Comparison of ENCODE assay signal across 3 cellular contexts in the genomic region with DNA sequence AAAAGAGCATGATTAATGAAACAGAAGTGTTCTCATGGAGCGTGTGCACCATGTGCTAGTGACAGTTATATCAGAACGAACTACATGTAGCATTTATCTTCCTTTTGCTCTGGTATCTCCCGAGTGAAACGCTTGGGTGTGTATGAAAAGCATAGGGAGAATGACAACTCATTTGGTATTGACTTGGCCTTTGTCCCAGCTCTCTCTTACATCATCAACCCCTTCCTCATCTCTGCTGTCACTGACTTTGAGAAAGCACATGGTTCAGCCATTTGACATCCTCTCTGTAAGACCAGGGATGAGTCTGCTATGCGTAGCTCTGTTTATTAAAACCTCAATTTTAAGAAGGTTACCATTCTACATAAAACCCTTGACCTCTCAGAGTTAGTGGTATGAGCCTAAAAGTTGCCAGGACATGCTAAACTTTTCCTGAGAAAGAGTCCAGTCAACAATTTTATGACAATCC.
TF ChIP-seq lines count a peak whose summit lies in the region.

No MANE protein-coding gene starts in this region.

TF ChIP-seq in IMR-90, 13 proteins besides CTCF, POLR2A, EP300 and RAD21:
- TF ChIP-seq CEBPB (IDR thresholded peaks at IDR 0.05; ENCODE audit: low read depth, low read length) (no peak), MXI1 (IDR thresholded peaks at IDR 0.05; ENCODE audit: borderline replicate concordance, low read depth, low read length) (peak; percentile 64; the same call in 1 of the 2 replicates)

TF ChIP-seq in GM12878, 131 proteins besides CTCF, POLR2A, EP300 and RAD21:
- TF ChIP-seq NRF1 (conservative IDR thresholded peaks at IDR 0.05; ENCODE audit: low read depth, low read length) (no peak), ZSCAN29 (IDR thresholded peaks at IDR 0.05) (no peak), MEF2A (IDR thresholded peaks at IDR 0.05; ENCODE audit: insufficient read depth, low read depth, low read length) (no peak), TARDBP (IDR thresholded peaks at IDR 0.05; ENCODE audit: borderline replicate concordance) (no peak), TCF12 (IDR thresholded peaks at IDR 0.05; ENCODE audit: low read depth, low read length) (no peak), SUPT20H (IDR thresholded peaks at IDR 0.05; ENCODE audit: borderline replicate concordance, control insufficient read depth, low read depth, low read length) (no peak)
- TF ChIP-seq, protein P1, sequence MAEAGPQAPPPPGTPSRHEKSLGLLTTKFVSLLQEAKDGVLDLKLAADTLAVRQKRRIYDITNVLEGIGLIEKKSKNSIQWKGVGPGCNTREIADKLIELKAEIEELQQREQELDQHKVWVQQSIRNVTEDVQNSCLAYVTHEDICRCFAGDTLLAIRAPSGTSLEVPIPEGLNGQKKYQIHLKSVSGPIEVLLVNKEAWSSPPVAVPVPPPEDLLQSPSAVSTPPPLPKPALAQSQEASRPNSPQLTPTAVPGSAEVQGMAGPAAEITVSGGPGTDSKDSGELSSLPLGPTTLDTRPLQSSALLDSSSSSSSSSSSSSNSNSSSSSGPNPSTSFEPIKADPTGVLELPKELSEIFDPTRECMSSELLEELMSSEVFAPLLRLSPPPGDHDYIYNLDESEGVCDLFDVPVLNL (IDR thresholded peaks at IDR 0.05; ENCODE audit: low read depth, low read length), result no peak
- TF ChIP-seq, protein P2, sequence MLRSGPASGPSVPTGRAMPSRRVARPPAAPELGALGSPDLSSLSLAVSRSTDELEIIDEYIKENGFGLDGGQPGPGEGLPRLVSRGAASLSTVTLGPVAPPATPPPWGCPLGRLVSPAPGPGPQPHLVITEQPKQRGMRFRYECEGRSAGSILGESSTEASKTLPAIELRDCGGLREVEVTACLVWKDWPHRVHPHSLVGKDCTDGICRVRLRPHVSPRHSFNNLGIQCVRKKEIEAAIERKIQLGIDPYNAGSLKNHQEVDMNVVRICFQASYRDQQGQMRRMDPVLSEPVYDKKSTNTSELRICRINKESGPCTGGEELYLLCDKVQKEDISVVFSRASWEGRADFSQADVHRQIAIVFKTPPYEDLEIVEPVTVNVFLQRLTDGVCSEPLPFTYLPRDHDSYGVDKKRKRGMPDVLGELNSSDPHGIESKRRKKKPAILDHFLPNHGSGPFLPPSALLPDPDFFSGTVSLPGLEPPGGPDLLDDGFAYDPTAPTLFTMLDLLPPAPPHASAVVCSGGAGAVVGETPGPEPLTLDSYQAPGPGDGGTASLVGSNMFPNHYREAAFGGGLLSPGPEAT (IDR thresholded peaks at IDR 0.05; ENCODE audit: low read depth), result no peak
- TF ChIP-seq, protein P3, sequence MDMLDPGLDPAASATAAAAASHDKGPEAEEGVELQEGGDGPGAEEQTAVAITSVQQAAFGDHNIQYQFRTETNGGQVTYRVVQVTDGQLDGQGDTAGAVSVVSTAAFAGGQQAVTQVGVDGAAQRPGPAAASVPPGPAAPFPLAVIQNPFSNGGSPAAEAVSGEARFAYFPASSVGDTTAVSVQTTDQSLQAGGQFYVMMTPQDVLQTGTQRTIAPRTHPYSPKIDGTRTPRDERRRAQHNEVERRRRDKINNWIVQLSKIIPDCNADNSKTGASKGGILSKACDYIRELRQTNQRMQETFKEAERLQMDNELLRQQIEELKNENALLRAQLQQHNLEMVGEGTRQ (IDR thresholded peaks at IDR 0.05; ENCODE audit: borderline replicate concordance, low read depth, low read length), result no peak

TF ChIP-seq in HepG2, 621 proteins besides CTCF, POLR2A, EP300 and RAD21 (continues in another document):
- TF ChIP-seq, protein P4, sequence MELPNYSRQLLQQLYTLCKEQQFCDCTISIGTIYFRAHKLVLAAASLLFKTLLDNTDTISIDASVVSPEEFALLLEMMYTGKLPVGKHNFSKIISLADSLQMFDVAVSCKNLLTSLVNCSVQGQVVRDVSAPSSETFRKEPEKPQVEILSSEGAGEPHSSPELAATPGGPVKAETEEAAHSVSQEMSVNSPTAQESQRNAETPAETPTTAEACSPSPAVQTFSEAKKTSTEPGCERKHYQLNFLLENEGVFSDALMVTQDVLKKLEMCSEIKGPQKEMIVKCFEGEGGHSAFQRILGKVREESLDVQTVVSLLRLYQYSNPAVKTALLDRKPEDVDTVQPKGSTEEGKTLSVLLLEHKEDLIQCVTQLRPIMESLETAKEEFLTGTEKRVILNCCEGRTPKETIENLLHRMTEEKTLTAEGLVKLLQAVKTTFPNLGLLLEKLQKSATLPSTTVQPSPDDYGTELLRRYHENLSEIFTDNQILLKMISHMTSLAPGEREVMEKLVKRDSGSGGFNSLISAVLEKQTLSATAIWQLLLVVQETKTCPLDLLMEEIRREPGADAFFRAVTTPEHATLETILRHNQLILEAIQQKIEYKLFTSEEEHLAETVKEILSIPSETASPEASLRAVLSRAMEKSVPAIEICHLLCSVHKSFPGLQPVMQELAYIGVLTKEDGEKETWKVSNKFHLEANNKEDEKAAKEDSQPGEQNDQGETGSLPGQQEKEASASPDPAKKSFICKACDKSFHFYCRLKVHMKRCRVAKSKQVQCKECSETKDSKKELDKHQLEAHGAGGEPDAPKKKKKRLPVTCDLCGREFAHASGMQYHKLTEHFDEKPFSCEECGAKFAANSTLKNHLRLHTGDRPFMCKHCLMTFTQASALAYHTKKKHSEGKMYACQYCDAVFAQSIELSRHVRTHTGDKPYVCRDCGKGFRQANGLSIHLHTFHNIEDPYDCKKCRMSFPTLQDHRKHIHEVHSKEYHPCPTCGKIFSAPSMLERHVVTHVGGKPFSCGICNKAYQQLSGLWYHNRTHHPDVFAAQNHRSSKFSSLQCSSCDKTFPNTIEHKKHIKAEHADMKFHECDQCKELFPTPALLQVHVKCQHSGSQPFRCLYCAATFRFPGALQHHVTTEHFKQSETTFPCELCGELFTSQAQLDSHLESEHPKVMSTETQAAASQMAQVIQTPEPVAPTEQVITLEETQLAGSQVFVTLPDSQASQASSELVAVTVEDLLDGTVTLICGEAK (IDR thresholded peaks at IDR 0.05), result no peak
- TF ChIP-seq, protein P4 (CRISPR knock-in tag; IDR thresholded peaks at IDR 0.05), result no peak; the same call in 1 of the 2 replicates
- TF ChIP-seq, protein P5, sequence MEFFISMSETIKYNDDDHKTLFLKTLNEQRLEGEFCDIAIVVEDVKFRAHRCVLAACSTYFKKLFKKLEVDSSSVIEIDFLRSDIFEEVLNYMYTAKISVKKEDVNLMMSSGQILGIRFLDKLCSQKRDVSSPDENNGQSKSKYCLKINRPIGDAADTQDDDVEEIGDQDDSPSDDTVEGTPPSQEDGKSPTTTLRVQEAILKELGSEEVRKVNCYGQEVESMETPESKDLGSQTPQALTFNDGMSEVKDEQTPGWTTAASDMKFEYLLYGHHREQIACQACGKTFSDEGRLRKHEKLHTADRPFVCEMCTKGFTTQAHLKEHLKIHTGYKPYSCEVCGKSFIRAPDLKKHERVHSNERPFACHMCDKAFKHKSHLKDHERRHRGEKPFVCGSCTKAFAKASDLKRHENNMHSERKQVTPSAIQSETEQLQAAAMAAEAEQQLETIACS (CRISPR knock-in tag; IDR thresholded peaks at IDR 0.05), result no peak
- no peak for TF ChIP-seq YY1 (IDR thresholded peaks at IDR 0.05; ENCODE audit: insufficient read depth, insufficient replicate concordance, low read depth, low read length)
- no peak for TF ChIP-seq ZNF354B (CRISPR knock-in tag; IDR thresholded peaks at IDR 0.05)
- TF ChIP-seq PCBP1 (IDR thresholded peaks at IDR 0.05; ENCODE audit: borderline replicate concordance, low read depth, low read length), result no peak
- peak; percentile 73; the same call in 1 of the 2 replicates for TF ChIP-seq MIER3 (CRISPR knock-in tag; IDR thresholded peaks at IDR 0.05; ENCODE audit: borderline replicate concordance)
- TF ChIP-seq ZFP37 (CRISPR knock-in tag; IDR thresholded peaks at IDR 0.05; ENCODE audit: borderline replicate concordance), result 0 out of 2 replicates have a peak, but pooled peaks have one; percentile 71
- TF ChIP-seq ZNF251 (CRISPR knock-in tag; IDR thresholded peaks at IDR 0.05), result no peak
- TF ChIP-seq, protein P6, sequence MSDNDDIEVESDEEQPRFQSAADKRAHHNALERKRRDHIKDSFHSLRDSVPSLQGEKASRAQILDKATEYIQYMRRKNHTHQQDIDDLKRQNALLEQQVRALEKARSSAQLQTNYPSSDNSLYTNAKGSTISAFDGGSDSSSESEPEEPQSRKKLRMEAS (IDR thresholded peaks at IDR 0.05), result peak; percentile 96
- TF ChIP-seq, protein P7, sequence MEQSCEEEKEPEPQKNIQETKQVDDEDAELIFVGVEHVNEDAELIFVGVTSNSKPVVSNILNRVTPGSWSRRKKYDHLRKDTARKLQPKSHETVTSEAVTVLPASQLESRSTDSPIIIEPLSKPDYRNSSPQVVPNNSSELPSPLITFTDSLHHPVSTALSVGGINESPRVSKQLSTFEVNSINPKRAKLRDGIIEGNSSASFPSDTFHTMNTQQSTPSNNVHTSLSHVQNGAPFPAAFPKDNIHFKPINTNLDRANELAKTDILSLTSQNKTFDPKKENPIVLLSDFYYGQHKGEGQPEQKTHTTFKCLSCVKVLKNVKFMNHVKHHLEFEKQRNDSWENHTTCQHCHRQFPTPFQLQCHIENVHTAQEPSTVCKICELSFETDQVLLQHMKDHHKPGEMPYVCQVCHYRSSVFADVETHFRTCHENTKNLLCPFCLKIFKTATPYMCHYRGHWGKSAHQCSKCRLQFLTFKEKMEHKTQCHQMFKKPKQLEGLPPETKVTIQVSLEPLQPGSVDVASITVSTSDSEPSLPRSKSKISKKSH (CRISPR knock-in tag; IDR thresholded peaks at IDR 0.05; ENCODE audit: borderline replicate concordance), result no peak
- TF ChIP-seq, protein P8, sequence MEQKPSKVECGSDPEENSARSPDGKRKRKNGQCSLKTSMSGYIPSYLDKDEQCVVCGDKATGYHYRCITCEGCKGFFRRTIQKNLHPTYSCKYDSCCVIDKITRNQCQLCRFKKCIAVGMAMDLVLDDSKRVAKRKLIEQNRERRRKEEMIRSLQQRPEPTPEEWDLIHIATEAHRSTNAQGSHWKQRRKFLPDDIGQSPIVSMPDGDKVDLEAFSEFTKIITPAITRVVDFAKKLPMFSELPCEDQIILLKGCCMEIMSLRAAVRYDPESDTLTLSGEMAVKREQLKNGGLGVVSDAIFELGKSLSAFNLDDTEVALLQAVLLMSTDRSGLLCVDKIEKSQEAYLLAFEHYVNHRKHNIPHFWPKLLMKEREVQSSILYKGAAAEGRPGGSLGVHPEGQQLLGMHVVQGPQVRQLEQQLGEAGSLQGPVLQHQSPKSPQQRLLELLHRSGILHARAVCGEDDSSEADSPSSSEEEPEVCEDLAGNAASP (CRISPR knock-in tag; IDR thresholded peaks at IDR 0.05; ENCODE audit: borderline replicate concordance), result peak; percentile 30; the same call in 1 of the 2 replicates
- TF ChIP-seq, protein P9, sequence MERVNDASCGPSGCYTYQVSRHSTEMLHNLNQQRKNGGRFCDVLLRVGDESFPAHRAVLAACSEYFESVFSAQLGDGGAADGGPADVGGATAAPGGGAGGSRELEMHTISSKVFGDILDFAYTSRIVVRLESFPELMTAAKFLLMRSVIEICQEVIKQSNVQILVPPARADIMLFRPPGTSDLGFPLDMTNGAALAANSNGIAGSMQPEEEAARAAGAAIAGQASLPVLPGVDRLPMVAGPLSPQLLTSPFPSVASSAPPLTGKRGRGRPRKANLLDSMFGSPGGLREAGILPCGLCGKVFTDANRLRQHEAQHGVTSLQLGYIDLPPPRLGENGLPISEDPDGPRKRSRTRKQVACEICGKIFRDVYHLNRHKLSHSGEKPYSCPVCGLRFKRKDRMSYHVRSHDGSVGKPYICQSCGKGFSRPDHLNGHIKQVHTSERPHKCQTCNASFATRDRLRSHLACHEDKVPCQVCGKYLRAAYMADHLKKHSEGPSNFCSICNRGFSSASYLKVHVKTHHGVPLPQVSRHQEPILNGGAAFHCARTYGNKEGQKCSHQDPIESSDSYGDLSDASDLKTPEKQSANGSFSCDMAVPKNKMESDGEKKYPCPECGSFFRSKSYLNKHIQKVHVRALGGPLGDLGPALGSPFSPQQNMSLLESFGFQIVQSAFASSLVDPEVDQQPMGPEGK (CRISPR knock-in tag; IDR thresholded peaks at IDR 0.05), result no peak
- peak; percentile 73; the same call in 1 of the 2 replicates for TF ChIP-seq ZKSCAN8 (CRISPR knock-in tag; IDR thresholded peaks at IDR 0.05; ENCODE audit: borderline replicate concordance)
- peak; percentile 65; the same call in 1 of the 2 replicates for TF ChIP-seq HDAC2 (CRISPR knock-in tag; IDR thresholded peaks at IDR 0.05)
- no peak for TF ChIP-seq ZNF577 (CRISPR knock-in tag; IDR thresholded peaks at IDR 0.05; ENCODE audit: borderline replicate concordance, low read depth)
- TF ChIP-seq SALL2 (CRISPR knock-in tag; IDR thresholded peaks at IDR 0.05), result peak; percentile 62; the same call in 1 of the 2 replicates
- TF ChIP-seq, protein P10, sequence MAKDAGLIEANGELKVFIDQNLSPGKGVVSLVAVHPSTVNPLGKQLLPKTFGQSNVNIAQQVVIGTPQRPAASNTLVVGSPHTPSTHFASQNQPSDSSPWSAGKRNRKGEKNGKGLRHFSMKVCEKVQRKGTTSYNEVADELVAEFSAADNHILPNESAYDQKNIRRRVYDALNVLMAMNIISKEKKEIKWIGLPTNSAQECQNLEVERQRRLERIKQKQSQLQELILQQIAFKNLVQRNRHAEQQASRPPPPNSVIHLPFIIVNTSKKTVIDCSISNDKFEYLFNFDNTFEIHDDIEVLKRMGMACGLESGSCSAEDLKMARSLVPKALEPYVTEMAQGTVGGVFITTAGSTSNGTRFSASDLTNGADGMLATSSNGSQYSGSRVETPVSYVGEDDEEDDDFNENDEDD (CRISPR knock-in tag; IDR thresholded peaks at IDR 0.05; ENCODE audit: borderline replicate concordance), result peak; percentile 93
- TF ChIP-seq RARA (CRISPR knock-in tag; IDR thresholded peaks at IDR 0.05), result peak; percentile 63
- TF ChIP-seq ZNF205 (CRISPR knock-in tag; IDR thresholded peaks at IDR 0.05), result 0 out of 2 replicates have a peak, but pooled peaks have one; percentile 2
